ENCODE assay signal across 8 cellular contexts in genomic region chr11:33161120-33162005, GRCh38. TPM values are rescaled to one million over a fixed set of nuclear protein-coding genes. Genes with fewer than 3 reads are reported as not detected.
DNase-seq lines count a peak whose midpoint lies in the region; ATAC-seq and TF ChIP-seq lines count a peak whose summit lies in the region.

Gene CSTF3, minus strand, starts transcription at chr11:33161480. Its CDS starts 155 bp downstream, at chr11:33161325.

- peaks cover 46 to 55% of the 10 kb centered on the region in 2 donors for H3K4me1 Mint-ChIP-seq in natural killer cell

- peak within 1 kb of the TSS; percentile 92 for H3K4me3 ChIP-seq in H7 (ENCODE audit: insufficient read depth, low read depth, low read length)

- H3K9ac ChIP-seq in ES-I3 (ENCODE audit: low read depth, low read length): peak within 1 kb of the TSS; percentile 93

- no peaks in the 10 kb centered on the region for H3K27me3 ChIP-seq in H7 (ENCODE audit: control insufficient read depth, insufficient read depth, low read length)

- no peaks in the 10 kb centered on the region for H3K9me3 ChIP-seq in ES-I3 (ENCODE audit: control insufficient read depth, insufficient read depth, low read length)

- H3K36me3 Mint-ChIP-seq in natural killer cell: peaks cover 6% of the 10 kb centered on the region

- peak; percentile 40 for TF ChIP-seq CTCF in natural killer cell (IDR thresholded peaks at IDR 0.05)

- ATAC-seq in natural killer cell: peak; percentile 96 to 98 (median 96)

- H3K4me1 ChIP-seq in ES-I3 (ENCODE audit: insufficient read depth, low read length): peaks cover 11% of the 10 kb centered on the region

- peak within 1 kb of the TSS; percentile 100 for H3K4me3 Mint-ChIP-seq in natural killer cell

- H3K36me3 ChIP-seq in ES-I3 (ENCODE audit: insufficient read depth, low read length) (peaks cover 3% of the 10 kb centered on the region; the same call in 1 of the 2 replicates), H7 (replicated peaks; ENCODE audit: control insufficient read depth, insufficient read depth, low read length) (no peaks in the 10 kb centered on the region)

- no peaks in the 10 kb centered on the region for H3K9me3 Mint-ChIP-seq in natural killer cell

- intact Hi-C loops in natural killer cell (cut with micrococcal nuclease): loop anchor here (2.0 kb wide), 1 partner anchor 95 kb away; the partner anchor contains the start of gene HIPK3

- H3K27me3 Mint-ChIP-seq in natural killer cell (ENCODE audit: low read depth in 2 of 2): no peaks in the 10 kb centered on the region

- H3K27ac Mint-ChIP-seq in natural killer cell: peak within 1 kb of the TSS; percentile 98 to 100

- peak; percentile 94 for DNase-seq in H7
- peak; percentile 99 for DNase-seq in M059J (ENCODE audit: low read depth)
- DNase-seq in SHP77 (lab: John Stamatoyannopoulos, UW): peak; percentile 99 to 100
- peak; percentile 88 for DNase-seq in activated effector memory CD4-positive, alpha-beta T cell treated with Interleukin-2 at 50 U/mL for 16 hours
- peak; percentile 98 for DNase-seq in fibroblast of peridontal ligament (ENCODE audit: extremely low read depth)
- peak; percentile 92 for DNase-seq in natural killer cell
- peak; percentile 95 for DNase-seq in stimulated activated naive CD4-positive, alpha-beta T cell treated with Interleukin-2 at 50 U/mL for 16 hours (lab: John Stamatoyannopoulos, UW)

RNA-seq across cellular contexts. Expression of gene CSTF3, which starts in this region (rescaled TPM):
- 31.6 and 46.0 TPM in 2 replicates for total RNA-seq in H7 (2014; rRNA removed; shearing (Covaris generic))
- total RNA-seq in M059J (2014; rRNA removed; shearing (Covaris generic)): 26.1 and 28.5 TPM in 2 replicates
- 10 to 100 TPM; 10.9 to 15.6 (median 12.0) TPM for total RNA-seq in natural killer cell

Comparison
In these comparisons a context has a peak if more than half of its experiments do, and no peak if none do; other contexts are left out.
1. Peak in every context shown above with its lines: DNase-seq, ATAC-seq and H3K4me3 ChIP-seq.